29 cellular contexts compared by ENCODE assay signal in genomic region chr1:68717330-68717729, GRCh38.
"Had no signal": no experiment of that assay in that cellular context is flagged by ENCODE, and none has a peak within 500 bp of the region (broad histone marks: within the 10 kb centered on the region; RNA-seq: fewer than 3 reads in every experiment).

No MANE protein-coding gene starts in this region.

- H3K27ac Mint-ChIP-seq: stimulated activated effector memory CD8-positive, alpha-beta T cell treated with anti-CD3 and anti-CD28 coated beads, Interleukin-12 subunit alpha, Interleukin-12 subunit beta, amount 100 ng/mL, for 72 hours; stimulated activated memory B cell treated with anti-CD40 and anti-IgM and Interleukin-4, amounts not matched to agents 10 μg/mL and 1 μg/mL and 100 μg/mL, for 72 hours; stimulated activated naive B cell treated with anti-CD40 and anti-IgM and Interleukin-4, amounts not matched to agents 10 μg/mL and 1 μg/mL and 100 μg/mL, for 72 hours; stimulated activated naive CD8-positive, alpha-beta T cell treated with anti-CD3 and anti-CD28 coated beads, Interleukin-15, amount 100 ng/mL, for 72 hours; stimulated activated naive CD8-positive, alpha-beta T cell treated with anti-CD3 and anti-CD28 coated beads, Interleukin-15, Interleukin-2, amounts not matched to agents 100 ng/mL and 50 ng/mL, for 24 hours; type B pancreatic cell had no signal

- H3K9me3 ChIP-seq: stomach, suprapubic skin, testis, thoracic aorta, thyroid gland, tibial artery, tibial nerve, transverse colon, upper lobe of left lung, upper lobe of right lung, uterus, vagina had no signal

- H3K4me3 ChIP-seq: stomach, suprapubic skin, testis, thoracic aorta, thyroid gland, tibial artery, tibial nerve, transverse colon, upper lobe of left lung, upper lobe of right lung, uterus, vagina had no signal

- H3K4me3 Mint-ChIP-seq: stimulated activated effector memory CD8-positive, alpha-beta T cell treated with anti-CD3 and anti-CD28 coated beads, Interleukin-12 subunit alpha, Interleukin-12 subunit beta, amount 100 ng/mL, for 72 hours; stimulated activated memory B cell treated with anti-CD40 and anti-IgM and Interleukin-4, amounts not matched to agents 10 μg/mL and 1 μg/mL and 100 μg/mL, for 72 hours; stimulated activated naive B cell treated with anti-CD40 and anti-IgM and Interleukin-4, amounts not matched to agents 10 μg/mL and 1 μg/mL and 100 μg/mL, for 72 hours; stimulated activated naive CD8-positive, alpha-beta T cell treated with anti-CD3 and anti-CD28 coated beads, Interleukin-15, amount 100 ng/mL, for 72 hours; stimulated activated naive CD8-positive, alpha-beta T cell treated with anti-CD3 and anti-CD28 coated beads, Interleukin-15, Interleukin-2, amounts not matched to agents 100 ng/mL and 50 ng/mL, for 24 hours; type B pancreatic cell had no signal

- H3K36me3 ChIP-seq: stomach, suprapubic skin, thoracic aorta, thyroid gland, tibial artery, tibial nerve, transverse colon, upper lobe of left lung, upper lobe of right lung, uterus, vagina had no signal

- DNase-seq: stimulated activated CD4-positive, alpha-beta T cell treated with anti-CD3 and anti-CD28 coated beads, Interleukin-2, amount 100 ng/mL, for 48 hours; stimulated activated CD4-positive, alpha-beta T cell treated with anti-CD3 and anti-CD28 coated beads, Interleukin-4, amount 100 ng/mL, for 1 hour; stimulated activated CD4-positive, alpha-beta T cell treated with anti-CD3 and anti-CD28 coated beads, Interleukin-4, amount 100 ng/mL, for 24 hours; stimulated activated CD4-positive, alpha-beta T cell treated with anti-CD3 and anti-CD28 coated beads, Interleukin-4, amount 100 ng/mL, for 4 hours; stimulated activated CD8-positive, alpha-beta memory T cell treated with anti-CD3 and anti-CD28 coated beads, Interleukin-4, amount 100 ng/mL, for 48 hours; stimulated activated naive B cell treated with anti-CD40 and anti-IgM and Interleukin-4, amounts not matched to agents 10 μg/mL and 1 μg/mL and 100 μg/mL, for 72 hours; stimulated activated naive CD4-positive, alpha-beta T cell; stimulated activated naive CD4-positive, alpha-beta T cell treated with Interleukin-2 at 50 U/mL for 16 hours; stimulated activated naive CD8-positive, alpha-beta T cell treated with anti-CD3 and anti-CD28 coated beads, Interleukin-15, amount 100 ng/mL, for 72 hours; stimulated activated naive CD8-positive, alpha-beta T cell treated with anti-CD3 and anti-CD28 coated beads, Interleukin-15, Interleukin-2, amounts not matched to agents 100 U/mL and 50 U/mL, for 24 hours; stomach; substantia nigra; testis; thyroid gland; tibial artery; transverse colon; trophoblast cell; upper lobe of left lung; upper lobe of right lung; uterus had no signal

- H3K27me3 ChIP-seq: stomach, suprapubic skin, testis, thyroid gland, tibial artery, tibial nerve, transverse colon, upper lobe of left lung, upper lobe of right lung, uterus, vagina had no signal

- H3K9me3 Mint-ChIP-seq: type B pancreatic cell had no signal

- H3K27ac ChIP-seq: stomach, suprapubic skin, testis, thyroid gland, tibial nerve, transverse colon, upper lobe of left lung, upper lobe of right lung, uterus, vagina had no signal

- H3K4me1 ChIP-seq: stomach, suprapubic skin, testis, thyroid gland, tibial nerve, transverse colon, upper lobe of left lung, upper lobe of right lung, uterus, vagina had no signal

- ATAC-seq: stimulated activated effector memory CD8-positive, alpha-beta T cell treated with anti-CD3 and anti-CD28 coated beads, Interleukin-12 subunit alpha, Interleukin-12 subunit beta, amount 100 ng/mL, for 72 hours; stimulated activated memory B cell treated with anti-CD40 and anti-IgM and Interleukin-4, amounts not matched to agents 10 μg/mL and 1 μg/mL and 100 μg/mL, for 72 hours; stimulated activated naive B cell treated with anti-CD40 and anti-IgM and Interleukin-4, amounts not matched to agents 10 μg/mL and 1 μg/mL and 100 μg/mL, for 72 hours; stimulated activated naive CD8-positive, alpha-beta T cell treated with anti-CD3 and anti-CD28 coated beads, Interleukin-15, amount 100 ng/mL, for 72 hours; stimulated activated naive CD8-positive, alpha-beta T cell treated with anti-CD3 and anti-CD28 coated beads, Interleukin-15, Interleukin-2, amounts not matched to agents 100 U/mL and 50 U/mL, for 24 hours; upper lobe of right lung had no signal

- FAIRE-seq: urothelium cell line had no signal

- H3K4me1 Mint-ChIP-seq: stimulated activated effector memory CD8-positive, alpha-beta T cell treated with anti-CD3 and anti-CD28 coated beads, Interleukin-12 subunit alpha, Interleukin-12 subunit beta, amount 100 ng/mL, for 72 hours; stimulated activated memory B cell treated with anti-CD40 and anti-IgM and Interleukin-4, amounts not matched to agents 10 μg/mL and 1 μg/mL and 100 μg/mL, for 72 hours; stimulated activated naive B cell treated with anti-CD40 and anti-IgM and Interleukin-4, amounts not matched to agents 10 μg/mL and 1 μg/mL and 100 μg/mL, for 72 hours; stimulated activated naive CD8-positive, alpha-beta T cell treated with anti-CD3 and anti-CD28 coated beads, Interleukin-15, amount 100 ng/mL, for 72 hours had no signal

- H3K36me3 Mint-ChIP-seq: stimulated activated effector memory CD8-positive, alpha-beta T cell treated with anti-CD3 and anti-CD28 coated beads, Interleukin-12 subunit alpha, Interleukin-12 subunit beta, amount 100 ng/mL, for 72 hours; stimulated activated memory B cell treated with anti-CD40 and anti-IgM and Interleukin-4, amounts not matched to agents 10 μg/mL and 1 μg/mL and 100 μg/mL, for 72 hours; stimulated activated naive B cell treated with anti-CD40 and anti-IgM and Interleukin-4, amounts not matched to agents 10 μg/mL and 1 μg/mL and 100 μg/mL, for 72 hours; type B pancreatic cell had no signal

- H3K27me3 Mint-ChIP-seq: stimulated activated memory B cell treated with anti-CD40 and anti-IgM and Interleukin-4, amounts not matched to agents 10 μg/mL and 1 μg/mL and 100 μg/mL, for 72 hours; stimulated activated naive B cell treated with anti-CD40 and anti-IgM and Interleukin-4, amounts not matched to agents 10 μg/mL and 1 μg/mL and 100 μg/mL, for 72 hours; stimulated activated naive CD8-positive, alpha-beta T cell treated with anti-CD3 and anti-CD28 coated beads, Interleukin-15, amount 100 ng/mL, for 72 hours; stimulated activated naive CD8-positive, alpha-beta T cell treated with anti-CD3 and anti-CD28 coated beads, Interleukin-15, Interleukin-2, amounts not matched to agents 100 ng/mL and 50 ng/mL, for 24 hours; type B pancreatic cell had no signal
